Comparison of ENCODE assay signal across 27 cellular contexts in genomic region chr19:50693064-50693975, GRCh38. TPM values are rescaled to one million over a fixed set of nuclear protein-coding genes. Genes with fewer than 3 reads are reported as not detected.
"Had no signal": no experiment of that assay in that cellular context is flagged by ENCODE, and none has a peak within 500 bp of the region (broad histone marks: within the 10 kb centered on the region; RNA-seq: fewer than 3 reads in every experiment).

No MANE protein-coding gene starts in this region.

- H3K4me3 ChIP-seq: breast epithelium, heart right ventricle, transverse colon, vagina had no signal

- H3K4me3 Mint-ChIP-seq: activated naive CD4-positive, alpha-beta T cell treated with anti-CD3 and anti-CD28 coated beads for 36 hours; activated naive CD8-positive, alpha-beta T cell treated with anti-CD3 and anti-CD28 coated beads, Interleukin-2, amount 50 U/mL, for 24 hours; endodermal cell; natural killer cell had no signal

- H3K36me3 ChIP-seq: breast epithelium, heart right ventricle, transverse colon, vagina had no signal

- H3K27ac ChIP-seq: breast epithelium, heart right ventricle, transverse colon, vagina had no signal

- H3K9me3 ChIP-seq: breast epithelium, heart right ventricle, transverse colon, vagina had no signal

- FAIRE-seq: frontal cortex, small intestine had no signal

- H3K4me1 ChIP-seq: breast epithelium, transverse colon, vagina had no signal

- DNase-seq: activated CD4-positive, alpha-beta T cell treated with anti-CD3 and anti-CD28 coated beads, Interleukin-2, amount 50 U/mL, for 48 hours; activated naive CD4-positive, alpha-beta T cell treated with anti-CD3 and anti-CD28 coated beads for 36 hours; activated naive CD8-positive, alpha-beta T cell treated with anti-CD3 and anti-CD28 coated beads, Interleukin-2, amount 50 U/mL, for 24 hours; activated T-cell treated with anti-CD3 and anti-CD28 coated beads, Interleukin-2, amount 50 U/mL, for 1 hour; aorta; cerebellar nuclear complex; dermis blood vessel endothelial cell; endodermal cell; heart right ventricle; kidney glomerular epithelial cell; mesenchymal stem cell; natural killer cell; right cardiac atrium; small intestine; stimulated activated CD4-positive, alpha-beta T cell treated with anti-CD3 and anti-CD28 coated beads, Interleukin-4, amount 100 ng/mL, for 24 hours; stimulated activated naive CD4-positive, alpha-beta T cell; T-helper 9 cell; transverse colon had no signal

- H3K9me3 Mint-ChIP-seq: activated naive CD4-positive, alpha-beta T cell treated with anti-CD3 and anti-CD28 coated beads for 36 hours; activated naive CD8-positive, alpha-beta T cell treated with anti-CD3 and anti-CD28 coated beads, Interleukin-2, amount 50 U/mL, for 24 hours; activated T-helper 2 cell treated with anti-CD3 and anti-CD28 coated beads, Interferon-gamma antibody, Interleukin-2, Interleukin-4, amounts not matched to agents 10 μg/mL and 5 μg/mL and 100 μg/mL, durations not matched to agents 14 hours and 24 hours and 36 hours; endodermal cell; natural killer cell had no signal

- H3K27ac Mint-ChIP-seq: activated naive CD4-positive, alpha-beta T cell treated with anti-CD3 and anti-CD28 coated beads for 36 hours; activated naive CD8-positive, alpha-beta T cell treated with anti-CD3 and anti-CD28 coated beads, Interleukin-2, amount 50 U/mL, for 24 hours; activated T-helper 2 cell treated with anti-CD3 and anti-CD28 coated beads, Interferon-gamma antibody, Interleukin-2, Interleukin-4, amounts not matched to agents 10 μg/mL and 5 μg/mL and 100 μg/mL, durations not matched to agents 14 hours and 24 hours and 36 hours; endodermal cell; natural killer cell; progenitor cell of endocrine pancreas had no signal

- ATAC-seq: activated naive CD8-positive, alpha-beta T cell treated with anti-CD3 and anti-CD28 coated beads, Interleukin-2, amount 50 U/mL, for 24 hours; heart right ventricle; natural killer cell had no signal

- H3K4me1 Mint-ChIP-seq: endodermal cell, natural killer cell had no signal

- H3K36me3 Mint-ChIP-seq: natural killer cell had no signal

RNA-seq across cellular contexts. Expression of gene SHANK1, which starts 26.3 kb away (rescaled TPM):
- total RNA-seq: activated naive CD4-positive, alpha-beta T cell treated with anti-CD3 and anti-CD28 coated beads for 36 hours; activated T-helper 2 cell treated with anti-CD3 and anti-CD28 coated beads, Interferon-gamma antibody, Interleukin-2, Interleukin-4, amounts not matched to agents 10 μg/mL and 5 μg/mL and 100 μg/mL, durations not matched to agents 14 hours and 24 hours and 36 hours had no signal

RNA-seq across cellular contexts. Expression of gene C19orf81, which starts 44.1 kb away (rescaled TPM):
- total RNA-seq: activated T-helper 2 cell treated with anti-CD3 and anti-CD28 coated beads, Interferon-gamma antibody, Interleukin-2, Interleukin-4, amounts not matched to agents 10 μg/mL and 5 μg/mL and 100 μg/mL, durations not matched to agents 14 hours and 24 hours and 36 hours; aorta; breast epithelium; dermis blood vessel endothelial cell; frontal cortex; liver; natural killer cell; omental fat pad; transverse colon; vagina had no signal
- polyA plus RNA-seq: aorta, liver had no signal

RNA-seq across cellular contexts. Expression of gene SYT3, which starts 53.6 kb away (rescaled TPM):
- total RNA-seq: activated naive CD4-positive, alpha-beta T cell treated with anti-CD3 and anti-CD28 coated beads for 36 hours; activated T-helper 2 cell treated with anti-CD3 and anti-CD28 coated beads, Interferon-gamma antibody, Interleukin-2, Interleukin-4, amounts not matched to agents 10 μg/mL and 5 μg/mL and 100 μg/mL, durations not matched to agents 14 hours and 24 hours and 36 hours; epithelial cell of proximal tubule; liver; natural killer cell; omental fat pad; subcutaneous adipose tissue had no signal
- polyA plus RNA-seq: aorta, liver had no signal
